23 cellular contexts compared by ENCODE assay signal in the genomic region with DNA sequence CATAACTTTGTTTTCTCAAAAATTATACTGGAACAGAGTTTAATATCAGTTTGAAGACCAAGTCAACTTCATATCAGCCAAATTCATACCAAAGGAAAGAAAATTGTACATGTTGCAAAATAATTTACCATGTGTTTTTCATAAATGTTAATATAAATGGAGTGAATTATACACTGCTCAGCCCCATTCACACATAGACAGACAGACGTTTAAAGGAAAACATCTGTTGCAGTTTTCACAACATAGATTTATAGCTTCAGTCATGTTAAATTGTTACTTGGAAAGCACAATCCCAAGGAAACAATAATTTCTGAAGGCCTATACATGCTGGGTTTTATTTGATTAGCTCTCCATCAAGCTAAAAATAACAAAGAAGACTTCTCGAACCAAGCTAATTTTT. TPM values are rescaled to one million over a fixed set of nuclear protein-coding genes. Genes with fewer than 3 reads are reported as not detected.
"Had no signal": no experiment of that assay in that cellular context is flagged by ENCODE, and none has a peak within 500 bp of the region (broad histone marks: within the 10 kb centered on the region; RNA-seq: fewer than 3 reads in every experiment).

No MANE protein-coding gene starts in this region.

- H3K4me1 ChIP-seq: gastroesophageal sphincter, lower lobe of right lung, tibial nerve had no signal

- H3K9me3 ChIP-seq: gastroesophageal sphincter, lower lobe of right lung, tibial nerve had no signal

- ATAC-seq: esophagus mucosa, gastroesophageal sphincter, left lobe of liver, natural killer cell, right cardiac atrium had no signal

- DNase-seq: activated CD4-positive, alpha-beta T cell treated with anti-CD3 and anti-CD28 coated beads for 4 hours; activated CD4-positive, alpha-beta T cell treated with anti-CD3 and anti-CD28 coated beads, Interleukin-2, amount 50 U/mL, for 4 hours; activated effector memory CD4-positive, alpha-beta T cell treated with Interleukin-2 at 50 U/mL for 16 hours; activated naive CD4-positive, alpha-beta T cell treated with Interleukin-2 at 50 U/mL for 16 hours; amniotic stem cell; caudate nucleus; cortex of kidney; head of caudate nucleus; hypothalamus; immature natural killer cell; lower lobe of right lung; mesenchymal stem cell; natural killer cell; posterior cingulate gyrus; right cardiac atrium; stimulated activated CD4-positive, alpha-beta T cell treated with anti-CD3 and anti-CD28 coated beads, Interleukin-15, amount 100 ng/mL, for 24 hours; stimulated activated CD4-positive, alpha-beta T cell treated with anti-CD3 and anti-CD28 coated beads, Interleukin-2, amount 100 ng/mL, for 24 hours; stimulated activated naive CD4-positive, alpha-beta T cell; T-helper 1 cell had no signal

- H3K27ac ChIP-seq: gastroesophageal sphincter, tibial nerve had no signal

- H3K36me3 ChIP-seq: gastroesophageal sphincter, lower lobe of right lung, tibial nerve had no signal

- H3K27me3 ChIP-seq: gastroesophageal sphincter, tibial nerve had no signal

- H3K4me3 ChIP-seq: gastroesophageal sphincter, lower lobe of right lung, tibial nerve had no signal

RNA-seq across cellular contexts. Expression of a gene that starts 49.2 kb away (rescaled TPM):
- polyA plus RNA-seq: immature natural killer cell had no signal
